In genomic region chr12:3107071-3107583, GRCh38 we compare ENCODE assay signal across 11 cellular contexts. TPM values are rescaled to one million over a fixed set of nuclear protein-coding genes. Genes with fewer than 3 reads are reported as not detected.
A peak's percentile ranks its signal among the peaks of the same experiment; 100 is the strongest.
DNase-seq lines count a peak whose midpoint lies in the region; ATAC-seq and TF ChIP-seq lines count a peak whose summit lies in the region.
"Had no signal": no experiment of that assay in that cellular context is flagged by ENCODE, and none has a peak within 500 bp of the region (broad histone marks: within the 10 kb centered on the region; RNA-seq: fewer than 3 reads in every experiment).

No MANE protein-coding gene starts in this region.

- no peak overlapping the region for H4K5ac ChIP-seq in mesendoderm (ENCODE audit: low read length)

- H3K79me2 ChIP-seq in mesendoderm (ENCODE audit: control insufficient read depth, insufficient read depth, low read length) = no peaks in the 10 kb centered on the region

- H3K18ac ChIP-seq in mesendoderm (ENCODE audit: low read length) = no peak overlapping the region

- peak overlapping the region; percentile 29 for H3K4me3 Mint-ChIP-seq in chondrocyte (ENCODE audit: unreplicated experiment)

- ATAC-seq in HG02840 (IDR thresholded peaks at IDR 0.05; ENCODE audit: low FRiP score, unreplicated experiment) = no peak

- no peak overlapping the region for H4K8ac ChIP-seq in mesendoderm (ENCODE audit: low read depth, low read length)

- H3K4me1 ChIP-seq in BE2C (peaks cover 44% of the 10 kb centered on the region), mesendoderm (ENCODE audit: control insufficient read depth, low read depth, low read length) (peaks cover 9% of the 10 kb centered on the region)
- no peaks in the 10 kb centered on the region for H3K4me1 ChIP-seq in effector memory CD4-positive, alpha-beta T cell (ENCODE audit: control insufficient read depth, insufficient read depth, low read length, poor library complexity, severe bottlenecking)

- no CpG with 5 or more reads among the region's 14 CpGs for WGBS in mesendoderm (ENCODE audit: extremely low coverage, insufficient coverage, low lambda C conversion rate)

- H3K9me3 Mint-ChIP-seq in chondrocyte (ENCODE audit: low read depth) = no peaks in the 10 kb centered on the region

- no peak overlapping the region for H2AK5ac ChIP-seq in mesendoderm (ENCODE audit: low read length)

- H3K4ac ChIP-seq in mesendoderm (ENCODE audit: low read depth, low read length) = no peak overlapping the region

- H3K9ac ChIP-seq in mesendoderm (ENCODE audit: low read length) = peak overlapping the region; percentile 24

- H3K56ac ChIP-seq in mesendoderm (ENCODE audit: low read length) = peak overlapping the region; percentile 65

- no peak overlapping the region for H3K4me3 ChIP-seq in BE2C (ENCODE audit: low read depth, low read length)
- no peak overlapping the region for H3K4me3 ChIP-seq in mesendoderm (ENCODE audit: low read length)
- H3K4me3 ChIP-seq in effector memory CD4-positive, alpha-beta T cell (ENCODE audit: insufficient read depth, low read depth, low read length, poor library complexity, severe bottlenecking) = no peak overlapping the region

- no peak overlapping the region for H2BK15ac ChIP-seq in mesendoderm (replicated peaks; ENCODE audit: low read depth)

- no peaks in the 10 kb centered on the region for H3K27me3 Mint-ChIP-seq in chondrocyte (ENCODE audit: low read depth)

- H3K4me2 ChIP-seq in mesendoderm (ENCODE audit: low read length) = no peak overlapping the region

- H2BK5ac ChIP-seq in mesendoderm (ENCODE audit: low read length) = no peak overlapping the region

- peak; percentile 72 for DNase-seq in BE2C
- peak; percentile 46 for DNase-seq in NCI-H226
- no peak for DNase-seq in chondrocyte (ENCODE audit: low spot score)
- peak; percentile 73 for DNase-seq in mesendoderm
- no peak for DNase-seq in effector memory CD4-positive, alpha-beta T cell
- DNase-seq in activated CD4-positive, alpha-beta T cell treated with anti-CD3 and anti-CD28 coated beads, Interleukin-2, amount 50 U/mL, for 4 hours = no peak
- DNase-seq in hepatic stellate cell (ENCODE audit: low spot score) = no peak
- DNase-seq: central memory CD4-positive, alpha-beta T cell; KG1; stimulated activated CD4-positive, alpha-beta T cell treated with anti-CD3 and anti-CD28 coated beads, Interleukin-15, amount 100 ng/mL, for 24 hours had no signal

- H3K23ac ChIP-seq in mesendoderm (ENCODE audit: low read length) = peak overlapping the region; percentile 97

- peaks cover 4% of the 10 kb centered on the region for H3K79me1 ChIP-seq in mesendoderm (ENCODE audit: low read length)

- peak; percentile 34 for TF ChIP-seq CTCF in BE2C (IDR thresholded peaks at IDR 0.05; ENCODE audit: low read depth, low read length)
- no peak for TF ChIP-seq CTCF in chondrocyte (IDR thresholded peaks at IDR 0.05)

- peaks cover 4% of the 10 kb centered on the region for H3K36me3 Mint-ChIP-seq in chondrocyte (ENCODE audit: low read depth)

- H3K27ac ChIP-seq in mesendoderm (ENCODE audit: low read depth, low read length) = no peak overlapping the region
- H3K27ac ChIP-seq in effector memory CD4-positive, alpha-beta T cell (ENCODE audit: insufficient read depth, low read length, poor library complexity, severe bottlenecking) = no peak overlapping the region

- H3K36me3 ChIP-seq in BE2C (no peaks in the 10 kb centered on the region), mesendoderm (ENCODE audit: control insufficient read depth, insufficient read depth, low read length) (no peaks in the 10 kb centered on the region)
- H3K36me3 ChIP-seq in effector memory CD4-positive, alpha-beta T cell (ENCODE audit: control insufficient read depth, insufficient read depth, low read length) = no peaks in the 10 kb centered on the region

- H3K9me3 ChIP-seq in BE2C = no peaks in the 10 kb centered on the region
- H3K9me3 ChIP-seq in effector memory CD4-positive, alpha-beta T cell (ENCODE audit: control insufficient read depth, low read length) = no peaks in the 10 kb centered on the region

- no peak overlapping the region for H2BK120ac ChIP-seq in mesendoderm (ENCODE audit: low read depth, low read length)

- peak overlapping the region; percentile 88 for H3K27ac Mint-ChIP-seq in chondrocyte (ENCODE audit: unreplicated experiment)

- peaks cover 67% of the 10 kb centered on the region for H3K4me1 Mint-ChIP-seq in chondrocyte (ENCODE audit: low read depth)

- H3K27me3 ChIP-seq in BE2C (no peaks in the 10 kb centered on the region), mesendoderm (ENCODE audit: insufficient read depth, low read length, poor library complexity) (no peaks in the 10 kb centered on the region)
- H3K27me3 ChIP-seq in effector memory CD4-positive, alpha-beta T cell (replicated peaks; ENCODE audit: control insufficient read depth, insufficient read depth, low read length, poor library complexity, severe bottlenecking) = no peaks in the 10 kb centered on the region

RNA-seq across cellular contexts. Expression of gene TSPAN9, which starts 29.9 kb away (rescaled TPM):
- polyA plus RNA-seq in BE2C (2012; ENCODE audit: insufficient read depth, insufficient read length, low read depth) = 192 TPM
- 50.4 to 98.1 TPM (median 54.4 TPM) in 3 replicates for total RNA-seq in chondrocyte
- polyA plus RNA-seq in mesendoderm (2013, experiment 1 of 2) = 13.2 TPM
- 12.5 TPM for polyA plus RNA-seq in mesendoderm (2013, experiment 2 of 2)

Comparison
In these comparisons a context has a peak if more than half of its experiments do, and no peak if none do; other contexts are left out.
1. DNase-seq: peak in BE2C (single experiment), NCI-H226 (single experiment) and mesendoderm (single experiment); none in chondrocyte (single experiment), effector memory CD4-positive, alpha-beta T cell (0 of 3), activated CD4-positive, alpha-beta T cell treated with anti-CD3 and anti-CD28 coated beads, Interleukin-2, amount 50 U/mL, for 4 hours (0 of 2) and hepatic stellate cell (single experiment).